Comparison of ENCODE assay signal across 12 cellular contexts in the genomic region with DNA sequence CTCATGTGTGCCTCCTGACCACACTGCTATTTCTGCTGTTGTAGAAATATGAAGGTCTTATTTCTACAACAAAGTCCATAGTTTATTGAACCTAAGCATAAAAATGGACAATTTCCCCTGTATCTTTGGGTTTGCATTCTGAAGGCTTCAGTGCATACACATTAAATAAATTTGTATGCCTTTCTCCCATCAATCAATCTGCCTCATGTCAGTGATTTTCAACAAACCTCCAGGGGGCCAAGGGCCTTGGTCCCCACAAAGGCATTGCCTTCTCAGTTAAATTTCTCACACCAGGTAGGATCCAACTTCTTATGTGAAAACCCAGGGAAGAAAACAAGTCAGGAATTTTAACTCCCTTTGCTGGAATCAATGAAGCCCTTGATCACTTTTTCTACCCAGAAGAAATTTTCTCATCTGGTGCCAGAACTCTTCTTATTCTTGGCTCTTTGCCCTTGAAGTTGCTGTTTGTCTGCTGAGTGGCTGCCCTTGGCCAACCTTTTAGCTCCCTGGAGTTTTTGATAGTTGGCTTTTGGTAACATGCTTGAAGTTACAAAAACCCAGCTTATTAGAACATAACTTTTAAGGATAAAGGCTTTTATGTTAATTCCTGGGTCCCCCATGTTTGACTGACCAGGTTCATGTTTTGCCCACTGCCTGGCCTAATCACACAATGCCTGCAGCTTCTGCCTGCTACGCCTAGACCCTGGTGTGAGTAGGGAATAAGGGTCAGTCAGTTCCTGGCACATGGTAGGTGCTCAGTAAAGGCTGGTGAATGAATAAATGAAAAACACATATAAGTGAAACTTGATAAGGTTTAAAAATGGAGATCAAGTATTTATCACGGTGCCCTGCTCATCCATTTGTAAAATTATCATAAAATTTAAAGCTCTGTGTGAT. TPM values are rescaled to one million over a fixed set of nuclear protein-coding genes. Genes with fewer than 3 reads are reported as not detected.
DNase-seq lines count a peak whose midpoint lies in the region; ATAC-seq, FAIRE-seq and TF ChIP-seq lines count a peak whose summit lies in the region.
"Had no signal": no experiment of that assay in that cellular context is flagged by ENCODE, and none has a peak within 500 bp of the region (broad histone marks: within the 10 kb centered on the region; RNA-seq: fewer than 3 reads in every experiment).

No MANE protein-coding gene starts in this region.

- no TSS peak for BruUV-seq in K562 (replicated peaks; lab: Mats Ljungman, UMichigan)

- no peak for TF ChIP-seq CTCF in K562 (IDR thresholded peaks at IDR 0.05 in 2 of 3, conservative IDR thresholded peaks at IDR 0.05 in 1 of 3; ENCODE audit: insufficient read depth in 2 of 3, low read depth in 1 of 3, low read length in 3 of 3)

- TF ChIP-seq RAD21 in K562 (CRISPR knock-in tag; conservative IDR thresholded peaks at IDR 0.05 in 1 of 2, IDR thresholded peaks at IDR 0.05 in 1 of 2): no peak

- no peaks in the 10 kb centered on the region for H4K20me1 ChIP-seq in K562 (replicated peaks; ENCODE audit: control insufficient read depth, insufficient read depth, low read length)

- ATAC-seq in K562 (no peak), left lobe of liver (peak; percentile 76), GM21528 (IDR thresholded peaks at IDR 0.05; ENCODE audit: low FRiP score, unreplicated experiment) (no peak), GM19452 (IDR thresholded peaks at IDR 0.05; ENCODE audit: unreplicated experiment) (no peak)
- ATAC-seq: natural killer cell had no signal

- no peak for TF ChIP-seq EP300 in K562 (IDR thresholded peaks at IDR 0.05; ENCODE audit: low read length)

- H3K9me1 ChIP-seq in K562 (ENCODE audit: control insufficient read depth, insufficient read depth, low read length): no peaks in the 10 kb centered on the region

- peaks cover 3% of the 10 kb centered on the region; the same call in 1 of the 3 replicates for H3K36me3 ChIP-seq in K562 (ENCODE audit: control insufficient read depth, insufficient read depth, low read length)
- H3K36me3 ChIP-seq: suprapubic skin had no signal

- no peaks in the 10 kb centered on the region for H3K9me3 Mint-ChIP-seq in activated naive CD4-positive, alpha-beta T cell treated with anti-CD3 and anti-CD28 coated beads, Interleukin-2, amount 50 U/mL, for 24 hours
- no peaks in the 10 kb centered on the region for H3K9me3 Mint-ChIP-seq in activated naive CD4-positive, alpha-beta T cell treated with anti-CD3 and anti-CD28 coated beads for 36 hours
- H3K9me3 Mint-ChIP-seq: natural killer cell; T-helper 2 cell treated with Interferon-gamma antibody and Interleukin-4, amounts not matched to agents 5 μg/mL and 100 μg/mL, for 36 hours had no signal

- H3K27ac Mint-ChIP-seq in activated naive CD4-positive, alpha-beta T cell treated with anti-CD3 and anti-CD28 coated beads, Interleukin-2, amount 50 U/mL, for 24 hours: peak overlapping the region; percentile 10
- no peak overlapping the region for H3K27ac Mint-ChIP-seq in activated naive CD4-positive, alpha-beta T cell treated with anti-CD3 and anti-CD28 coated beads for 36 hours
- H3K27ac Mint-ChIP-seq: T-helper 2 cell treated with Interferon-gamma antibody and Interleukin-4, amounts not matched to agents 5 μg/mL and 100 μg/mL, for 36 hours had no signal

- peaks cover 10% of the 10 kb centered on the region for H3K4me1 Mint-ChIP-seq in activated naive CD4-positive, alpha-beta T cell treated with anti-CD3 and anti-CD28 coated beads, Interleukin-2, amount 50 U/mL, for 24 hours
- H3K4me1 Mint-ChIP-seq in activated naive CD4-positive, alpha-beta T cell treated with anti-CD3 and anti-CD28 coated beads for 36 hours (ENCODE audit: low read depth): peaks cover 6% of the 10 kb centered on the region

- no peak for TF ChIP-seq POLR2A in K562 (conservative IDR thresholded peaks at IDR 0.05)

- H3K79me2 ChIP-seq in K562 (ENCODE audit: control insufficient read depth, insufficient read depth, low read length): no peaks in the 10 kb centered on the region; the same call in 2 of the 3 replicates

- no peak overlapping the region for H3K4me2 ChIP-seq in K562 (ENCODE audit: insufficient read depth, low read length)

- H3K36me3 Mint-ChIP-seq in activated naive CD4-positive, alpha-beta T cell treated with anti-CD3 and anti-CD28 coated beads, Interleukin-2, amount 50 U/mL, for 24 hours: peaks cover 3% of the 10 kb centered on the region
- H3K36me3 Mint-ChIP-seq in activated naive CD4-positive, alpha-beta T cell treated with anti-CD3 and anti-CD28 coated beads for 36 hours (ENCODE audit: low read depth): peaks cover 4% of the 10 kb centered on the region

- intact Hi-C loops in activated naive CD4-positive, alpha-beta T cell treated with anti-CD3 and anti-CD28 coated beads for 36 hours (cut with micrococcal nuclease): no loop called here
- intact Hi-C loops in K562 (cut with micrococcal nuclease): loop anchor here (5.0 to 10.0 kb wide), 5 partner anchors 35 to 290 kb away; partner anchors contain the start of gene SHLD1

- H2AFZ ChIP-seq in K562 (ENCODE audit: low read depth, low read length): no peak overlapping the region

- H3K9me3 ChIP-seq in K562 (replicated peaks; ENCODE audit: control insufficient read depth, insufficient read depth, low read depth, low read length): no peaks in the 10 kb centered on the region
- H3K9me3 ChIP-seq: suprapubic skin had no signal

- H3K27me3 ChIP-seq in K562 (ENCODE audit: control insufficient read depth in 2 of 2, insufficient read depth in 2 of 2, low read length in 2 of 2): no peaks in the 10 kb centered on the region
- H3K27me3 ChIP-seq: suprapubic skin had no signal

- in situ Hi-C loops in K562 (cut with MboI): loop anchor here (25.0 kb wide), 1 partner anchor 225 kb away; no protein-coding TSS in a partner anchor

- H3K4me3 Mint-ChIP-seq in activated naive CD4-positive, alpha-beta T cell treated with anti-CD3 and anti-CD28 coated beads, Interleukin-2, amount 50 U/mL, for 24 hours: no peak overlapping the region
- no peak overlapping the region for H3K4me3 Mint-ChIP-seq in activated naive CD4-positive, alpha-beta T cell treated with anti-CD3 and anti-CD28 coated beads for 36 hours
- H3K4me3 Mint-ChIP-seq: natural killer cell; T-helper 2 cell treated with Interferon-gamma antibody and Interleukin-4, amounts not matched to agents 5 μg/mL and 100 μg/mL, for 36 hours had no signal

- FAIRE-seq in K562 (lab: Jason Lieb, UNC): no peak
- FAIRE-seq: H1 had no signal

- H3K27me3 Mint-ChIP-seq in activated naive CD4-positive, alpha-beta T cell treated with anti-CD3 and anti-CD28 coated beads, Interleukin-2, amount 50 U/mL, for 24 hours: no peaks in the 10 kb centered on the region
- no peaks in the 10 kb centered on the region for H3K27me3 Mint-ChIP-seq in activated naive CD4-positive, alpha-beta T cell treated with anti-CD3 and anti-CD28 coated beads for 36 hours (ENCODE audit: low read depth)

- no peak overlapping the region for H3K9ac ChIP-seq in K562 (ENCODE audit: insufficient read depth in 1 of 2, low read depth in 2 of 2, low read length in 2 of 2)

- POLR2A ChIA-PET in K562 (lab: Yijun Ruan, JAX): no interaction called here

- 79% methylated on average over 2 of the region's 2 CpGs for WGBS in K562 (ENCODE audit: insufficient coverage, low coverage, missing lambda C conversion rate)

- no peak for DNase-seq in activated naive CD4-positive, alpha-beta T cell treated with anti-CD3 and anti-CD28 coated beads for 36 hours
- no peak for DNase-seq in K562 (ENCODE audit: extremely low read depth in 1 of 4, low spot score in 3 of 4)
- DNase-seq in left lobe of liver (ENCODE audit: low spot score): no peak
- DNase-seq in NCI-H1092 treated with DMSO at 0.1 percent for 48 hours (lab: John Stamatoyannopoulos, UW): no peak
- no peak for DNase-seq in islet precursor cell
- DNase-seq: natural killer cell had no signal

- no peak overlapping the region for H3K4me3 ChIP-seq in K562
- H3K4me3 ChIP-seq: suprapubic skin had no signal

- H3K27ac ChIP-seq in K562 (ENCODE audit: extremely low read depth, low read depth, low read length): no peak overlapping the region
- H3K27ac ChIP-seq: suprapubic skin had no signal

- CTCF ChIA-PET in activated naive CD4-positive, alpha-beta T cell treated with anti-CD3 and anti-CD28 coated beads for 36 hours (lab: Charles Lee): interaction anchor here (0.6 to 7.7 kb wide), 25 partner anchors 8 to 306 kb away, joined by 3 to 165 read pairs (median 4); partner anchors contain the start of gene LRRN4
- CTCF ChIA-PET in K562 (lab: Yijun Ruan, JAX; ENCODE audit: low intra/inter-chr PET ratio): interaction anchor here (1.3 to 1.9 kb wide), 3 partner anchors 218 to 258 kb away, joined by 8 to 24 read pairs (median 12); no protein-coding TSS in a partner anchor

- peaks cover 23 to 24% of the 10 kb centered on the region in 2 experiments; a peak in 4 of 5 replicates for H3K4me1 ChIP-seq in K562 (replicated peaks in 1 of 2; ENCODE audit: control insufficient read depth in 2 of 2, insufficient read depth in 2 of 2, low read length in 2 of 2)

TF ChIP-seq in K562, 482 proteins besides CTCF, POLR2A, EP300 and RAD21 (continues in another document):
- no peak for TF ChIP-seq ZNF766 (CRISPR knock-in tag; conservative IDR thresholded peaks at IDR 0.05)
- TF ChIP-seq ZNF232 (CRISPR knock-in tag; IDR thresholded peaks at IDR 0.05): no peak

RNA-seq across cellular contexts. Expression of gene SHLD1, which starts 37.0 kb away (rescaled TPM):
- 10 to 100 TPM; 10.1 TPM for total RNA-seq in activated naive CD4-positive, alpha-beta T cell treated with anti-CD3 and anti-CD28 coated beads for 36 hours
- 5.6 and 11.8 TPM in 2 replicates for total RNA-seq in K562 (2011; cell fraction: chromatin; rRNA removed; ENCODE audit: low replicate concordance)
- 4.9 and 9.7 TPM in 2 replicates for total RNA-seq in K562 (2011; cell fraction: nucleolus; rRNA removed)
- total RNA-seq in K562 (2011; cell fraction: nucleoplasm; rRNA removed): 9.7 and 12.2 TPM in 2 replicates
- total RNA-seq in K562 (2014; rRNA removed) (3.7 and 3.8 TPM in 2 replicates), K562 (2014; rRNA removed; fragmentation: Illumina TruSeq; extraction: Trizol) (6.9 and 7.9 TPM in 2 replicates), K562 (2015; rRNA removed; fragmentation: Illumina TruSeq; extraction: Trizol) (7.4 and 8.2 TPM in 2 replicates), K562 (2021) (5.9 and 7.3 TPM in 2 replicates), left lobe of liver (1.9 TPM)
- polyA plus RNA-seq in K562 (2011; rRNA removed) (12.1 and 13.9 TPM in 2 replicates), K562 (2014; fragmentation: Illumina TruSeq; extraction: Trizol) (6.2 and 7.6 TPM in 2 replicates), K562 (2014; fragmentation: Nextera tagmentation; extraction: Ambion mirVana) (10 to 100 TPM; 20.7 to 21.6 TPM), K562 (2014; rRNA removed) (7.3 and 8.4 TPM in 2 replicates)
- polyA plus RNA-seq in K562 (2011; cell fraction: cytosol; rRNA removed): 8.1 and 13.8 TPM in 2 replicates
- polyA plus RNA-seq in K562 (2011; cell fraction: nucleus; rRNA removed): 3.7 and 7.9 TPM in 2 replicates
- 8.9 and 9.1 TPM in 2 replicates for polyA plus RNA-seq in K562 (2012)
- polyA minus RNA-seq in K562 (2011; rRNA and poly(A)+ RNA removed): 4.9 and 5.3 TPM in 2 replicates
- polyA minus RNA-seq in K562 (2011; cell fraction: cytosol; rRNA and poly(A)+ RNA removed): 1.2 and 1.5 TPM in 2 replicates
- polyA minus RNA-seq in K562 (2011; cell fraction: nucleus; rRNA and poly(A)+ RNA removed): 3.6 and 8.0 TPM in 2 replicates
